30 cellular contexts compared by ENCODE assay signal in the genomic region with DNA sequence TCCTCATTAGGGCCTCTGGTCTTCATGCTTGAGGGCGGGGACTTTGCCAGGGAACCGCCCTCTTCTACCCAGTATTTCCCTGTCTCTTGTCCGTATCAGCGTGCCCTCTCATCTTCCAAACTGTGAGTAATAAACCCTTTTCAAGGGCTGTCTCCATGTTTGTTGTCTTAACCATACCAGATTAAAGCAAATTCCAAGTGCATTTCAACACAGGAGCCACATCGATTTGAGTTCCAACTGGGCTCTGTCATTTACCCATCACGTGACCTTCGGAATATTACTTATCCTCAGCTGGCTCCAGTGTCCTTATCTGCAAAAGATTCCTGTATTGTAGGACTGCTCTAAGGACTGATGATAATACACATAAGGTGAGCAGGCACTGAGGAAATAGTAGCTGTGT.
"Had no signal": no experiment of that assay in that cellular context is flagged by ENCODE, and none has a peak within 500 bp of the region (broad histone marks: within the 10 kb centered on the region; RNA-seq: fewer than 3 reads in every experiment).

No MANE protein-coding gene starts in this region.

- H3K27ac ChIP-seq: colonic mucosa, dorsolateral prefrontal cortex, gastroesophageal sphincter, sigmoid colon, spleen, thoracic aorta, upper lobe of right lung, VCaP had no signal

- H3K27ac Mint-ChIP-seq: activated CD4-positive, alpha-beta T cell treated with anti-CD3 and anti-CD28 coated beads, Interleukin-2, amount 10 ng/mL, durations not matched to agents 7 days and 5 days; activated CD8-positive, alpha-beta memory T cell treated with anti-CD3 and anti-CD28 coated beads, Interleukin-2, amount 10 ng/mL, durations not matched to agents 7 days and 5 days; activated CD8-positive, alpha-beta T cell treated with anti-CD3 and anti-CD28 coated beads for 36 hours; activated naive CD8-positive, alpha-beta T cell treated with anti-CD3 and anti-CD28 coated beads, Interleukin-2, amount 50 U/mL, for 24 hours; brain; effector memory CD8-positive, alpha-beta T cell; memory B cell; nephron progenitor cell; T-cell; T-helper 2 cell treated with Interferon-gamma antibody and Interleukin-4, amounts not matched to agents 5 μg/mL and 100 μg/mL, for 36 hours had no signal

- DNase-seq: activated CD4-positive, alpha-beta T cell treated with anti-CD3 and anti-CD28 coated beads, Interleukin-2, amount 10 ng/mL, durations not matched to agents 7 days and 5 days; activated CD4-positive, CD25-positive, alpha-beta regulatory T cell treated with anti-CD3 and anti-CD28 coated beads, Interleukin-2, amount 50 U/mL, for 72 hours; activated CD8-positive, alpha-beta memory T cell treated with anti-CD3 and anti-CD28 coated beads, Interleukin-2, amount 10 ng/mL, durations not matched to agents 7 days and 5 days; activated CD8-positive, alpha-beta T cell treated with anti-CD3 and anti-CD28 coated beads for 36 hours; activated gamma-delta T cell; activated naive CD4-positive, alpha-beta T cell treated with anti-CD3 and anti-CD28 coated beads, Interleukin-2, amount 50 U/mL, for 16 hours; activated naive CD8-positive, alpha-beta T cell treated with anti-CD3 and anti-CD28 coated beads, Interleukin-2, amount 50 U/mL, for 24 hours; activated T-cell treated with anti-CD3 and anti-CD28 coated beads for 4 hours; anterior cingulate cortex; colonic mucosa; dorsolateral prefrontal cortex; effector memory CD8-positive, alpha-beta T cell; head of caudate nucleus; left colon; nephron progenitor cell; nucleus accumbens; sigmoid colon; spleen; stimulated activated CD4-positive, alpha-beta T cell treated with anti-CD3 and anti-CD28 coated beads, Interleukin-4, amount 100 ng/mL, for 24 hours; stimulated activated naive CD4-positive, alpha-beta T cell treated with Interleukin-2 at 50 U/mL for 16 hours; T-cell; upper lobe of right lung had no signal

- H3K4me1 Mint-ChIP-seq: activated CD4-positive, alpha-beta T cell treated with anti-CD3 and anti-CD28 coated beads, Interleukin-2, amount 10 ng/mL, durations not matched to agents 7 days and 5 days; brain; central memory CD8-positive, alpha-beta T cell; T-cell had no signal

- H3K36me3 Mint-ChIP-seq: activated CD8-positive, alpha-beta memory T cell treated with anti-CD3 and anti-CD28 coated beads, Interleukin-2, amount 10 ng/mL, durations not matched to agents 7 days and 5 days; brain; T-cell had no signal

- ATAC-seq: activated CD8-positive, alpha-beta memory T cell treated with anti-CD3 and anti-CD28 coated beads, Interleukin-2, amount 10 ng/mL, durations not matched to agents 7 days and 5 days; activated CD8-positive, alpha-beta T cell treated with anti-CD3 and anti-CD28 coated beads for 36 hours; activated naive CD8-positive, alpha-beta T cell treated with anti-CD3 and anti-CD28 coated beads, Interleukin-2, amount 50 U/mL, for 24 hours; effector memory CD8-positive, alpha-beta T cell; esophagus mucosa; gastroesophageal sphincter; left colon; T-cell; upper lobe of right lung had no signal

- H3K9me3 Mint-ChIP-seq: activated CD4-positive, alpha-beta T cell treated with anti-CD3 and anti-CD28 coated beads, Interleukin-2, amount 10 ng/mL, durations not matched to agents 7 days and 5 days; activated naive CD8-positive, alpha-beta T cell treated with anti-CD3 and anti-CD28 coated beads, Interleukin-2, amount 50 U/mL, for 24 hours; central memory CD8-positive, alpha-beta T cell; effector memory CD8-positive, alpha-beta T cell; T-cell; T-helper 2 cell treated with Interferon-gamma antibody and Interleukin-4, amounts not matched to agents 5 μg/mL and 100 μg/mL, for 36 hours had no signal

- H3K4me3 Mint-ChIP-seq: activated CD4-positive, alpha-beta T cell treated with anti-CD3 and anti-CD28 coated beads, Interleukin-2, amount 10 ng/mL, durations not matched to agents 7 days and 5 days; activated CD8-positive, alpha-beta memory T cell treated with anti-CD3 and anti-CD28 coated beads, Interleukin-2, amount 10 ng/mL, durations not matched to agents 7 days and 5 days; activated CD8-positive, alpha-beta T cell treated with anti-CD3 and anti-CD28 coated beads for 36 hours; activated naive CD8-positive, alpha-beta T cell treated with anti-CD3 and anti-CD28 coated beads, Interleukin-2, amount 50 U/mL, for 24 hours; brain; central memory CD8-positive, alpha-beta T cell; effector memory CD8-positive, alpha-beta T cell; memory B cell; nephron progenitor cell; T-cell; T-helper 2 cell treated with Interferon-gamma antibody and Interleukin-4, amounts not matched to agents 5 μg/mL and 100 μg/mL, for 36 hours had no signal

- H3K4me1 ChIP-seq: colonic mucosa, gastroesophageal sphincter, sigmoid colon, upper lobe of right lung had no signal

- H3K9me3 ChIP-seq: colonic mucosa, gastroesophageal sphincter, sigmoid colon, spleen, thoracic aorta, upper lobe of right lung had no signal

- H3K4me3 ChIP-seq: colonic mucosa, dorsolateral prefrontal cortex, gastroesophageal sphincter, sigmoid colon, spleen, thoracic aorta, upper lobe of right lung had no signal

- H3K27me3 ChIP-seq: colonic mucosa, gastroesophageal sphincter, sigmoid colon, spleen, upper lobe of right lung had no signal

- H3K27me3 Mint-ChIP-seq: activated CD4-positive, alpha-beta T cell treated with anti-CD3 and anti-CD28 coated beads, Interleukin-2, amount 10 ng/mL, durations not matched to agents 7 days and 5 days; activated CD8-positive, alpha-beta memory T cell treated with anti-CD3 and anti-CD28 coated beads, Interleukin-2, amount 10 ng/mL, durations not matched to agents 7 days and 5 days; activated CD8-positive, alpha-beta T cell treated with anti-CD3 and anti-CD28 coated beads for 36 hours; activated naive CD8-positive, alpha-beta T cell treated with anti-CD3 and anti-CD28 coated beads, Interleukin-2, amount 50 U/mL, for 24 hours; central memory CD8-positive, alpha-beta T cell; effector memory CD8-positive, alpha-beta T cell; memory B cell; T-cell had no signal

- H3K36me3 ChIP-seq: colonic mucosa, gastroesophageal sphincter, sigmoid colon, spleen, thoracic aorta, upper lobe of right lung had no signal
